8 cellular contexts compared by ENCODE assay signal in the genomic region with DNA sequence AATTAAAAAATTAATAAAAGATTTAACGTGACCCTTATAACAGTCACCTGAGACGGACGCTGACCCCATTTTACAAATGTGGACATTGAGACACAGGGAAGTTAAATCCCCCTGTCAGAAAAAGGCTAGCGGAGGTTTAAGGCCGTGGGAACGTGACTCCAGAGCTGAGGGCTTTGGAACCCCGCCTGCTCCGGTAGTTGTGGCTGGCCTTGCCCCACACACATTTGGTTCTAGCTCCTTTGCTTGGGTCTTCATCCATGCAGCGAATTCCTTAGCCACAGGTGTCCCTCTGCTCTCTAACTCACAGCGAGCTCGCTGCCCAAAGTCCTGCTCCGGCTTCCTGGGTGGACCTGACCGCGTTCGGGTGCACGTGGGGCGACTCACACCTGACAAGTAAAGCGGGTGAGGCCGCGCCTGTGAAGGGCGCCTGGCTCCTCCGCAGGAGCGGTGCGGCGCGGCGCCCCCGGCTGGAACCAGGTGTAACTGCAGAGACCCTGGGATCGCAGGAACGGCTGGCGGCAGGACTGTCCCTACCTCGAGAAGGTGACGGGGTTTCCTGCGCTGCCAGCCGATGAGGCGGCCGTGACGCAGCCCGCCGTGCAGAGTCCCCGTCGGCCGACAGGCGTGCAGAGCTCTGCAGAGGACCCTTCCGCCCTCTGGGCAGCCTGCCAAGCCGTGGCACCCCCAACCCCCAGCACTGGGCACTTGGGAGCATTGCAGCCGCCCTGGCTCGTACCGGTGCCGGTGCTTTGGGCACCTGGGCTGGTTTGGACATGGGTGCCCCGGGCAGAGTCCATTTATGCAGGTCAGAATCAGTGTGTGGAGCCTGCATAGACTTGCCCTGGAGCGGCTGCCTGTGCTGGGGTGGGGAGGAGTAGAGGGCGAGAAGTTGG. TPM values are rescaled to one million over a fixed set of nuclear protein-coding genes. Genes with fewer than 3 reads are reported as not detected.
DNase-seq lines count a peak whose midpoint lies in the region; ATAC-seq and TF ChIP-seq lines count a peak whose summit lies in the region.

No MANE protein-coding gene starts in this region.

- H3K4me1 ChIP-seq in esophagus muscularis mucosa: peaks cover 26 to 30% (median 27%) of the 10 kb centered on the region in 4 donors

- H3K36me3 Mint-ChIP-seq in neural crest cell (ENCODE audit: low read depth): no peaks in the 10 kb centered on the region

- H3K27me3 ChIP-seq in esophagus muscularis mucosa: peaks cover 0 to 49% (median 6%) of the 10 kb centered on the region in 4 donors

- DNase-seq in NCI-H345 treated with DMSO at 0.1 percent for 48 hours (lab: John Stamatoyannopoulos, UW; ENCODE audit: unreplicated experiment) (peak; percentile 19), activated T-cell treated with anti-CD3 and anti-CD28 coated beads for 4 hours (peak; percentile 62), esophagus muscularis mucosa (ENCODE audit: extremely low spot score) (no peak), neural crest cell (ENCODE audit: low read depth, low spot score) (peak; percentile 51), D341Med (ENCODE audit: low spot score) (no peak)
- DNase-seq in stimulated activated naive CD8-positive, alpha-beta T cell treated with anti-CD3 and anti-CD28 coated beads, Interleukin-15, amount 100 ng/mL, for 72 hours: peak; percentile 84 to 88

- no peak overlapping the region for H3K4me3 Mint-ChIP-seq in neural crest cell
- peak overlapping the region; percentile 81 to 90 for H3K4me3 Mint-ChIP-seq in stimulated activated naive CD8-positive, alpha-beta T cell treated with anti-CD3 and anti-CD28 coated beads, Interleukin-15, amount 100 ng/mL, for 72 hours

- TF ChIP-seq CTCF in esophagus muscularis mucosa (IDR thresholded peaks at IDR 0.05) (peak; percentile 57 to 66 (median 64)), neural crest cell (conservative IDR thresholded peaks at IDR 0.05) (peak; percentile 73)

- H3K9me3 ChIP-seq in esophagus muscularis mucosa: no peaks in the 10 kb centered on the region

- H3K27me3 Mint-ChIP-seq in neural crest cell (ENCODE audit: low read depth): peaks cover 46% of the 10 kb centered on the region
- peaks cover 25% of the 10 kb centered on the region for H3K27me3 Mint-ChIP-seq in stimulated activated naive CD8-positive, alpha-beta T cell treated with anti-CD3 and anti-CD28 coated beads, Interleukin-15, amount 100 ng/mL, for 72 hours

- H3K4me3 ChIP-seq in esophagus muscularis mucosa: peak overlapping the region; percentile 48 to 57 (median 50)

- TF ChIP-seq POLR2A in esophagus muscularis mucosa (IDR thresholded peaks at IDR 0.05; ENCODE audit: low read depth): no peak

- intact Hi-C loops in esophagus muscularis mucosa (cut with DNase I): loop anchor here (5.0 kb wide), 2 partner anchors 34 to 89 kb away; no protein-coding TSS in a partner anchor

- 37% methylated on average over 22 of the region's 53 CpGs for WGBS in esophagus muscularis mucosa

- H3K4me1 Mint-ChIP-seq in neural crest cell: peaks cover 12% of the 10 kb centered on the region
- H3K4me1 Mint-ChIP-seq in stimulated activated naive CD8-positive, alpha-beta T cell treated with anti-CD3 and anti-CD28 coated beads, Interleukin-15, amount 100 ng/mL, for 72 hours: peaks cover 37% of the 10 kb centered on the region

- TF ChIP-seq EP300 in esophagus muscularis mucosa (IDR thresholded peaks at IDR 0.05): no peak

- no peak overlapping the region for H3K27ac ChIP-seq in esophagus muscularis mucosa (replicated peaks in 1 of 4)

- ATAC-seq in GM18519 (IDR thresholded peaks at IDR 0.05; ENCODE audit: low FRiP score, unreplicated experiment): peak; percentile 80
- peak; percentile 51 for ATAC-seq in HG03025 (IDR thresholded peaks at IDR 0.05; ENCODE audit: low FRiP score, unreplicated experiment)
- ATAC-seq in stimulated activated naive CD8-positive, alpha-beta T cell treated with anti-CD3 and anti-CD28 coated beads, Interleukin-15, amount 100 ng/mL, for 72 hours: peak; percentile 94

- no peak overlapping the region for H3K27ac Mint-ChIP-seq in neural crest cell (ENCODE audit: unreplicated experiment)
- peak overlapping the region in 1 of 2 donors; percentile 44 for H3K27ac Mint-ChIP-seq in stimulated activated naive CD8-positive, alpha-beta T cell treated with anti-CD3 and anti-CD28 coated beads, Interleukin-15, amount 100 ng/mL, for 72 hours

- no peaks in the 10 kb centered on the region for H3K9me3 Mint-ChIP-seq in neural crest cell
- peaks cover 0 to 10% of the 10 kb centered on the region in 2 donors for H3K9me3 Mint-ChIP-seq in stimulated activated naive CD8-positive, alpha-beta T cell treated with anti-CD3 and anti-CD28 coated beads, Interleukin-15, amount 100 ng/mL, for 72 hours

- no peaks in the 10 kb centered on the region for H3K36me3 ChIP-seq in esophagus muscularis mucosa

RNA-seq across cellular contexts. Expression of gene PROC, which starts 2.4 kb away (rescaled TPM):
- total RNA-seq in esophagus muscularis mucosa (not detected), neural crest cell (not detected in 2 replicates)

RNA-seq across cellular contexts. Expression of gene MAP3K2, which starts 28.1 kb away (rescaled TPM):
- total RNA-seq in esophagus muscularis mucosa: 10 to 100 TPM; 51.4 to 68.6 (median 66.2) TPM
- 31.5 and 35.1 TPM in 2 replicates for total RNA-seq in neural crest cell

Comparison
In these comparisons a context has a peak if more than half of its experiments do, and no peak if none do; other contexts are left out.
1. DNase-seq: peak in NCI-H345 treated with DMSO at 0.1 percent for 48 hours (single experiment), activated T-cell treated with anti-CD3 and anti-CD28 coated beads for 4 hours (single experiment), neural crest cell (single experiment) and stimulated activated naive CD8-positive, alpha-beta T cell treated with anti-CD3 and anti-CD28 coated beads, Interleukin-15, amount 100 ng/mL, for 72 hours (2 of 2); none in esophagus muscularis mucosa (single experiment) and D341Med (single experiment).
2. Peak in every context shown above with its lines, with median percentiles within 50 percentile points of each other: ATAC-seq.